In the genomic region with DNA sequence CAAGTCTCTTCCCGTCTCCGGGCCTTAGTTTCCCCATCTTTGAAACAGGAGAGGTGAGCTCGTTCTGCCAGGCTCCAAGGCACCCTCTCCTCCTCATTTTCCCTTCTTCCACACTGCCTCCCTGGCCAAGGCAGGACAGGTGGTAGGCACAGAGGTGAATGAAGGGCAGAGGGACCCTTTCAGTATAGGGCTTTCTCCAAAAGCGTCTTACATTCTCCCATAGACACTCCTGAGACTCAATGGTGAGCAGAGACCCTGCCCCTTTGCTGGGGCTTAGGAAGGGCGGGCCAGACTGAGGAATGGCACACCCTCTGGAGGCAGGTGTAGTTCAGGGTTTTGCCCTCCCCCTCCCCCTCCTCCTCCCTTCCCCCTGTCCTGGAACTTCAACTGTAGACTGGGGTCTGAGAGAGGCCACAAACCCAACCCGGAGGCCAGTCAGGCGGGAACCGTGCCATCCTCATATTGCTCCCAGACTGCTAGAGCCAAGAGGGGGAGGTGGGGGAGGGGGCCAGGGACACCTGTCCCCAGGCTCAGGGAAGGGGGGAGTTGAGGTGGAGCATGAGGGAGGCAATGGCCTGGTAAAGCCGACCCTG, we compare ENCODE assay signal across 8 cellular contexts. TPM values are rescaled to one million over a fixed set of nuclear protein-coding genes. Genes with fewer than 3 reads are reported as not detected.
A peak's percentile ranks its signal among the peaks of the same experiment; 100 is the strongest.
DNase-seq lines count a peak whose midpoint lies in the region; ATAC-seq and FAIRE-seq lines count a peak whose summit lies in the region.

No MANE protein-coding gene starts in this region.

- no peak overlapping the region for H3K27ac Mint-ChIP-seq in activated naive CD8-positive, alpha-beta T cell treated with anti-CD3 and anti-CD28 coated beads, Interleukin-2, amount 10 ng/mL, durations not matched to agents 7 days and 5 days
- H3K27ac Mint-ChIP-seq in activated naive CD8-positive, alpha-beta T cell treated with anti-CD3 and anti-CD28 coated beads, Interleukin-2, amount 50 U/mL, for 24 hours, result no peak overlapping the region
- no peak overlapping the region for H3K27ac Mint-ChIP-seq in activated T-helper 17 cell treated with anti-CD3 and anti-CD28 coated beads, Interleukin-2, amount 50 U/mL, for 72 hours

- H3K4me1 Mint-ChIP-seq in activated naive CD8-positive, alpha-beta T cell treated with anti-CD3 and anti-CD28 coated beads, Interleukin-2, amount 10 ng/mL, durations not matched to agents 7 days and 5 days, result peaks cover 36% of the 10 kb centered on the region
- peaks cover 53% of the 10 kb centered on the region for H3K4me1 Mint-ChIP-seq in activated naive CD8-positive, alpha-beta T cell treated with anti-CD3 and anti-CD28 coated beads, Interleukin-2, amount 50 U/mL, for 24 hours
- peaks cover 8% of the 10 kb centered on the region for H3K4me1 Mint-ChIP-seq in activated T-helper 17 cell treated with anti-CD3 and anti-CD28 coated beads, Interleukin-2, amount 50 U/mL, for 72 hours

- H3K9me3 Mint-ChIP-seq in activated naive CD8-positive, alpha-beta T cell treated with anti-CD3 and anti-CD28 coated beads, Interleukin-2, amount 10 ng/mL, durations not matched to agents 7 days and 5 days, result no peaks in the 10 kb centered on the region
- no peaks in the 10 kb centered on the region for H3K9me3 Mint-ChIP-seq in activated naive CD8-positive, alpha-beta T cell treated with anti-CD3 and anti-CD28 coated beads, Interleukin-2, amount 50 U/mL, for 24 hours
- no peaks in the 10 kb centered on the region for H3K9me3 Mint-ChIP-seq in activated T-helper 17 cell treated with anti-CD3 and anti-CD28 coated beads, Interleukin-2, amount 50 U/mL, for 72 hours

- H3K4me3 Mint-ChIP-seq in activated naive CD8-positive, alpha-beta T cell treated with anti-CD3 and anti-CD28 coated beads, Interleukin-2, amount 10 ng/mL, durations not matched to agents 7 days and 5 days, result peak overlapping the region; percentile 25
- no peak overlapping the region for H3K4me3 Mint-ChIP-seq in activated naive CD8-positive, alpha-beta T cell treated with anti-CD3 and anti-CD28 coated beads, Interleukin-2, amount 50 U/mL, for 24 hours
- H3K4me3 Mint-ChIP-seq in activated T-helper 17 cell treated with anti-CD3 and anti-CD28 coated beads, Interleukin-2, amount 50 U/mL, for 72 hours, result peak overlapping the region; percentile 15

- POLR2A ChIA-PET in activated naive CD8-positive, alpha-beta T cell treated with anti-CD3 and anti-CD28 coated beads, Interleukin-2, amount 10 ng/mL, durations not matched to agents 7 days and 5 days (lab: Charles Lee), result interaction anchor here (1.0 kb wide), 1 partner anchor 66 kb away, joined by 4 read pairs; a partner anchor contains a TSS

- H3K36me3 Mint-ChIP-seq in activated naive CD8-positive, alpha-beta T cell treated with anti-CD3 and anti-CD28 coated beads, Interleukin-2, amount 10 ng/mL, durations not matched to agents 7 days and 5 days, result no peaks in the 10 kb centered on the region
- H3K36me3 Mint-ChIP-seq in activated naive CD8-positive, alpha-beta T cell treated with anti-CD3 and anti-CD28 coated beads, Interleukin-2, amount 50 U/mL, for 24 hours (ENCODE audit: low read depth), result no peaks in the 10 kb centered on the region
- H3K36me3 Mint-ChIP-seq in activated T-helper 17 cell treated with anti-CD3 and anti-CD28 coated beads, Interleukin-2, amount 50 U/mL, for 72 hours (ENCODE audit: low read depth), result no peaks in the 10 kb centered on the region

- peaks cover 47% of the 10 kb centered on the region for H3K27me3 Mint-ChIP-seq in activated naive CD8-positive, alpha-beta T cell treated with anti-CD3 and anti-CD28 coated beads, Interleukin-2, amount 10 ng/mL, durations not matched to agents 7 days and 5 days
- H3K27me3 Mint-ChIP-seq in activated naive CD8-positive, alpha-beta T cell treated with anti-CD3 and anti-CD28 coated beads, Interleukin-2, amount 50 U/mL, for 24 hours, result peaks cover 50% of the 10 kb centered on the region
- H3K27me3 Mint-ChIP-seq in activated T-helper 17 cell treated with anti-CD3 and anti-CD28 coated beads, Interleukin-2, amount 50 U/mL, for 72 hours, result peaks cover 19% of the 10 kb centered on the region

- peak; percentile 33 for DNase-seq in activated naive CD8-positive, alpha-beta T cell treated with anti-CD3 and anti-CD28 coated beads, Interleukin-2, amount 10 ng/mL, durations not matched to agents 7 days and 5 days
- DNase-seq in activated naive CD8-positive, alpha-beta T cell treated with anti-CD3 and anti-CD28 coated beads, Interleukin-2, amount 50 U/mL, for 24 hours, result no peak
- DNase-seq in left kidney (ENCODE audit: low read depth, low spot score) (peak; percentile 53), urothelium cell line (ENCODE audit: low spot score) (peak; percentile 25), AG08396 (ENCODE audit: low spot score) (no peak)

- no peak for ATAC-seq in activated naive CD8-positive, alpha-beta T cell treated with anti-CD3 and anti-CD28 coated beads, Interleukin-2, amount 10 ng/mL, durations not matched to agents 7 days and 5 days (ENCODE audit: low read depth)
- no peak for ATAC-seq in activated naive CD8-positive, alpha-beta T cell treated with anti-CD3 and anti-CD28 coated beads, Interleukin-2, amount 50 U/mL, for 24 hours
- no peak for ATAC-seq in activated T-helper 17 cell treated with anti-CD3 and anti-CD28 coated beads, Interleukin-2, amount 50 U/mL, for 72 hours (replicated peaks)
- no peak for ATAC-seq in HG02623 (IDR thresholded peaks at IDR 0.05; ENCODE audit: unreplicated experiment)
- no peak for ATAC-seq in HG03280 (IDR thresholded peaks at IDR 0.05; ENCODE audit: unreplicated experiment)

- FAIRE-seq in urothelium cell line (lab: Jason Lieb, UNC), result peak; percentile 67

RNA-seq across cellular contexts. Expression of a gene that starts 1.9 kb away (rescaled TPM):
- total RNA-seq in activated naive CD8-positive, alpha-beta T cell treated with anti-CD3 and anti-CD28 coated beads, Interleukin-2, amount 10 ng/mL, durations not matched to agents 7 days and 5 days, result 1 to 10 TPM in 1 of 2 experiments, under 1 TPM in 1; 0.94 to 1.8 TPM
- total RNA-seq in activated T-helper 17 cell treated with anti-CD3 and anti-CD28 coated beads, Interleukin-2, amount 50 U/mL, for 72 hours, result 1 to 10 TPM in 1 of 2 donors, under 1 TPM in 1; 0.61 to 1.5 TPM

RNA-seq across cellular contexts. Expression of a gene that starts 6.8 kb away (rescaled TPM):
- total RNA-seq in activated naive CD8-positive, alpha-beta T cell treated with anti-CD3 and anti-CD28 coated beads, Interleukin-2, amount 10 ng/mL, durations not matched to agents 7 days and 5 days, result under 1 TPM; 0.33 to 0.57 TPM
- total RNA-seq in activated T-helper 17 cell treated with anti-CD3 and anti-CD28 coated beads, Interleukin-2, amount 50 U/mL, for 72 hours, result 1 to 10 TPM in 1 of 2 donors, under 1 TPM in 1; 0.82 to 1.1 TPM

RNA-seq across cellular contexts. Expression of a gene that starts 7.5 kb away (rescaled TPM):
- total RNA-seq in activated naive CD8-positive, alpha-beta T cell treated with anti-CD3 and anti-CD28 coated beads, Interleukin-2, amount 10 ng/mL, durations not matched to agents 7 days and 5 days, result 1 to 10 TPM; 3.6 to 4.6 TPM
- total RNA-seq in activated T-helper 17 cell treated with anti-CD3 and anti-CD28 coated beads, Interleukin-2, amount 50 U/mL, for 72 hours, result 1 to 10 TPM in 1 of 2 donors, under 1 TPM in 1; 0.61 to 2.8 TPM

RNA-seq across cellular contexts. Expression of a gene that starts 15.8 kb away (rescaled TPM):
- total RNA-seq in activated naive CD8-positive, alpha-beta T cell treated with anti-CD3 and anti-CD28 coated beads, Interleukin-2, amount 10 ng/mL, durations not matched to agents 7 days and 5 days, result 10 to 100 TPM; 17.0 to 19.2 TPM
- total RNA-seq in activated T-helper 17 cell treated with anti-CD3 and anti-CD28 coated beads, Interleukin-2, amount 50 U/mL, for 72 hours, result 10 to 100 TPM in 1 of 2 donors, 1 to 10 TPM in 1; 7.5 to 15.7 TPM

Comparison
In these comparisons a context has a peak if more than half of its experiments do, and no peak if none do; other contexts are left out.
1. DNase-seq: peak in activated naive CD8-positive, alpha-beta T cell treated with anti-CD3 and anti-CD28 coated beads, Interleukin-2, amount 10 ng/mL, durations not matched to agents 7 days and 5 days (single experiment), left kidney (single experiment) and urothelium cell line (single experiment); none in activated naive CD8-positive, alpha-beta T cell treated with anti-CD3 and anti-CD28 coated beads, Interleukin-2, amount 50 U/mL, for 24 hours (single experiment) and AG08396 (single experiment).